In genomic region chr2:176066645-176067586, GRCh38 we compare ENCODE assay signal across 15 cellular contexts. TPM values are rescaled to one million over a fixed set of nuclear protein-coding genes. Genes with fewer than 3 reads are reported as not detected.
DNase-seq lines count a peak whose midpoint lies in the region; ATAC-seq and TF ChIP-seq lines count a peak whose summit lies in the region.
"Had no signal": no experiment of that assay in that cellular context is flagged by ENCODE, and none has a peak within 500 bp of the region (broad histone marks: within the 10 kb centered on the region; RNA-seq: fewer than 3 reads in every experiment).

No MANE protein-coding gene starts in this region.

- in situ Hi-C loops in transverse colon (cut with MboI; ENCODE audit: low pct_ligation_motif_present in 1 of 4, low pct_unique_long_range_greater_than_20kb in 1 of 4, low sequenced_read_pairs in 3 of 4), result no loop called here

- 10 to 27% methylated on average over 2 to 54 of the region's 56 CpGs for WGBS in transverse colon (ENCODE audit: low coverage in 1 of 2), 2 donors

- POLR2A ChIA-PET in MCF 10A (lab: Yijun Ruan, JAX), result no interaction called here

- no peak for TF ChIP-seq EP300 in transverse colon (IDR thresholded peaks at IDR 0.05; ENCODE audit: low read depth)

- intact Hi-C loops in breast epithelium (cut with DNase I; ENCODE audit: low total_unique reads), result no loop called here
- intact Hi-C loops in MCF 10A (cut with micrococcal nuclease), result no loop called here
- intact Hi-C loops in transverse colon (cut with DNase I; ENCODE audit: low total_unique reads), result no loop called here

- CTCF ChIA-PET in MCF 10A (lab: Yijun Ruan, JAX), result no interaction called here

- no peak overlapping the region for H3K27ac Mint-ChIP-seq in MCF 10A (ENCODE audit: low read depth, unreplicated experiment)
- H3K27ac Mint-ChIP-seq in nephron, result no peak overlapping the region
- H3K27ac Mint-ChIP-seq: activated CD4-positive, alpha-beta memory T cell treated with anti-CD3 and anti-CD28 coated beads, Interleukin-2, amount 10 ng/mL, durations not matched to agents 7 days and 5 days; activated naive CD4-positive, alpha-beta T cell treated with anti-CD3 and anti-CD28 coated beads, Interleukin-2, amount 50 U/mL, for 72 hours had no signal

- BruUV-seq in MCF 10A (replicated peaks; lab: Mats Ljungman, UMichigan), result no TSS peak

- no peak for TF ChIP-seq CTCF in breast epithelium (IDR thresholded peaks at IDR 0.05)
- TF ChIP-seq CTCF in MCF 10A (IDR thresholded peaks at IDR 0.05; ENCODE audit: unreplicated experiment), result no peak
- TF ChIP-seq CTCF in fibroblast of pulmonary artery (IDR thresholded peaks at IDR 0.05; ENCODE audit: low read length, missing control alignments), result no peak
- TF ChIP-seq CTCF in nephron (IDR thresholded peaks at IDR 0.05; ENCODE audit: unreplicated experiment in 3 of 3), result no peak
- no peak for TF ChIP-seq CTCF in transverse colon (IDR thresholded peaks at IDR 0.05)

- H3K27me3 Mint-ChIP-seq in MCF 10A (ENCODE audit: insufficient read depth, unreplicated experiment) (peaks cover 46% of the 10 kb centered on the region), nephron (ENCODE audit: low read depth) (peaks cover 100% of the 10 kb centered on the region)

- H3K9me3 Mint-ChIP-seq in MCF 10A (ENCODE audit: unreplicated experiment), result no peaks in the 10 kb centered on the region
- H3K9me3 Mint-ChIP-seq in nephron, result peaks cover 6% of the 10 kb centered on the region
- H3K9me3 Mint-ChIP-seq: activated CD4-positive, alpha-beta memory T cell treated with anti-CD3 and anti-CD28 coated beads, Interleukin-2, amount 10 ng/mL, durations not matched to agents 7 days and 5 days; activated naive CD4-positive, alpha-beta T cell treated with anti-CD3 and anti-CD28 coated beads, Interleukin-2, amount 50 U/mL, for 72 hours had no signal

- ATAC-seq in HG02610 (IDR thresholded peaks at IDR 0.05; ENCODE audit: unreplicated experiment), result no peak
- ATAC-seq: activated naive CD4-positive, alpha-beta T cell treated with anti-CD3 and anti-CD28 coated beads, Interleukin-2, amount 50 U/mL, for 72 hours had no signal

- H3K27ac ChIP-seq in breast epithelium (no peak overlapping the region), transverse colon (no peak overlapping the region)

- H3K4me3 ChIP-seq in breast epithelium, result peak overlapping the region; percentile 26 to 60 (median 36)
- peak overlapping the region; percentile 10 for H3K4me3 ChIP-seq in fibroblast of pulmonary artery (replicated peaks; ENCODE audit: low read depth, low read length)
- H3K4me3 ChIP-seq in transverse colon, result peak overlapping the region in 3 of 4 donors; percentile 21 to 49 (median 27)

- DNase-seq in breast epithelium (ENCODE audit: low spot score in 2 of 2) (no peak), MCF 10A (ENCODE audit: unreplicated experiment) (no peak), fibroblast of pulmonary artery (ENCODE audit: low read depth) (no peak), transverse colon (no peak), NCI-H2196 treated with DMSO at 0.1 percent for 48 hours (lab: John Stamatoyannopoulos, UW; ENCODE audit: unreplicated experiment) (no peak)
- no peak for DNase-seq in activated naive CD4-positive, alpha-beta T cell treated with anti-CD3 and anti-CD28 coated beads, Interleukin-2, amount 50 U/mL, for 16 hours
- DNase-seq: activated CD4-positive, alpha-beta memory T cell treated with anti-CD3 and anti-CD28 coated beads, Interleukin-2, amount 10 ng/mL, durations not matched to agents 7 days and 5 days; NCI-H1436; NK-92 treated with Interleukin-12 subunit alpha and Interleukin-12 subunit beta, amount 100 ng/mL, for 24 hours had no signal

- peaks cover 13 to 90% of the 10 kb centered on the region in 2 donors for H3K27me3 ChIP-seq in breast epithelium
- H3K27me3 ChIP-seq in transverse colon, result peaks cover 100% of the 10 kb centered on the region

- TF ChIP-seq POLR2A in breast epithelium (IDR thresholded peaks at IDR 0.05) (no peak), transverse colon (IDR thresholded peaks at IDR 0.05) (no peak)

- no peaks in the 10 kb centered on the region for H3K9me3 ChIP-seq in breast epithelium
- no peaks in the 10 kb centered on the region for H3K9me3 ChIP-seq in transverse colon

- H3K36me3 Mint-ChIP-seq in MCF 10A (ENCODE audit: insufficient read depth, unreplicated experiment), result no peaks in the 10 kb centered on the region
- no peaks in the 10 kb centered on the region for H3K36me3 Mint-ChIP-seq in nephron (ENCODE audit: low read depth)

- H3K4me3 Mint-ChIP-seq in MCF 10A (ENCODE audit: unreplicated experiment) (no peak overlapping the region), nephron (peak overlapping the region; percentile 62 to 72 (median 69))
- H3K4me3 Mint-ChIP-seq: activated CD4-positive, alpha-beta memory T cell treated with anti-CD3 and anti-CD28 coated beads, Interleukin-2, amount 10 ng/mL, durations not matched to agents 7 days and 5 days had no signal

- H3K4me1 Mint-ChIP-seq in MCF 10A (ENCODE audit: insufficient read depth, unreplicated experiment) (no peaks in the 10 kb centered on the region), nephron (peaks cover 5% of the 10 kb centered on the region)

- H3K4me1 ChIP-seq in breast epithelium (no peaks in the 10 kb centered on the region), transverse colon (peaks cover 11 to 20% (median 18%) of the 10 kb centered on the region in 4 donors)

- no peaks in the 10 kb centered on the region for H3K36me3 ChIP-seq in breast epithelium
- H3K36me3 ChIP-seq in transverse colon, result no peaks in the 10 kb centered on the region

RNA-seq across cellular contexts. Expression of gene EVX2, which starts 16.8 kb away (rescaled TPM):
- total RNA-seq in breast epithelium (not detected), MCF 10A (2022) (not detected in 2 replicates), transverse colon (not detected)
- total RNA-seq: activated CD4-positive, alpha-beta memory T cell treated with anti-CD3 and anti-CD28 coated beads, Interleukin-2, amount 10 ng/mL, durations not matched to agents 7 days and 5 days; activated naive CD4-positive, alpha-beta T cell treated with anti-CD3 and anti-CD28 coated beads, Interleukin-2, amount 50 U/mL, for 72 hours; kidney; posterior vena cava had no signal

RNA-seq across cellular contexts. Expression of gene HOXD13, which starts 25.6 kb away (rescaled TPM):
- total RNA-seq in breast epithelium (not detected), MCF 10A (2022) (not detected in 2 replicates), transverse colon (under 1 TPM in 1 of 4 donors, not detected in 3; 0.32 TPM)
- total RNA-seq: activated CD4-positive, alpha-beta memory T cell treated with anti-CD3 and anti-CD28 coated beads, Interleukin-2, amount 10 ng/mL, durations not matched to agents 7 days and 5 days; activated naive CD4-positive, alpha-beta T cell treated with anti-CD3 and anti-CD28 coated beads, Interleukin-2, amount 50 U/mL, for 72 hours; kidney; posterior vena cava had no signal

RNA-seq across cellular contexts. Expression of gene HOXD12, which starts 32.7 kb away (rescaled TPM):
- total RNA-seq in breast epithelium, result not detected
- not detected in 2 replicates for total RNA-seq in MCF 10A (2022)
- not detected for total RNA-seq in transverse colon
- total RNA-seq: activated CD4-positive, alpha-beta memory T cell treated with anti-CD3 and anti-CD28 coated beads, Interleukin-2, amount 10 ng/mL, durations not matched to agents 7 days and 5 days; activated naive CD4-positive, alpha-beta T cell treated with anti-CD3 and anti-CD28 coated beads, Interleukin-2, amount 50 U/mL, for 72 hours; kidney; posterior vena cava had no signal

RNA-seq across cellular contexts. Expression of gene HOXD11, which starts 40.2 kb away (rescaled TPM):
- total RNA-seq in breast epithelium (under 1 TPM in 1 of 3 donors, not detected in 2; 0.66 TPM), MCF 10A (2022) (not detected in 2 replicates), transverse colon (10 to 100 TPM in 1 of 4 donors, 1 to 10 TPM in 2, under 1 TPM in 1; 0.41 to 13.5 (median 4.4) TPM)
- total RNA-seq: activated CD4-positive, alpha-beta memory T cell treated with anti-CD3 and anti-CD28 coated beads, Interleukin-2, amount 10 ng/mL, durations not matched to agents 7 days and 5 days; activated naive CD4-positive, alpha-beta T cell treated with anti-CD3 and anti-CD28 coated beads, Interleukin-2, amount 50 U/mL, for 72 hours; HT-29 had no signal

RNA-seq across cellular contexts. Expression of gene HOXD10, which starts 49.7 kb away (rescaled TPM):
- 1 to 10 TPM in 2 of 3 donors, not detected in 1; 1.6 to 5.2 TPM for total RNA-seq in breast epithelium
- not detected in 2 replicates for total RNA-seq in MCF 10A (2022)
- total RNA-seq in transverse colon, result 10 to 100 TPM in 2 of 4 donors, 1 to 10 TPM in 2; 1.1 to 25.1 (median 7.6) TPM
- total RNA-seq: activated CD4-positive, alpha-beta memory T cell treated with anti-CD3 and anti-CD28 coated beads, Interleukin-2, amount 10 ng/mL, durations not matched to agents 7 days and 5 days; activated naive CD4-positive, alpha-beta T cell treated with anti-CD3 and anti-CD28 coated beads, Interleukin-2, amount 50 U/mL, for 72 hours; HT-29 had no signal
